8 cellular contexts compared by ENCODE assay signal in the genomic region with DNA sequence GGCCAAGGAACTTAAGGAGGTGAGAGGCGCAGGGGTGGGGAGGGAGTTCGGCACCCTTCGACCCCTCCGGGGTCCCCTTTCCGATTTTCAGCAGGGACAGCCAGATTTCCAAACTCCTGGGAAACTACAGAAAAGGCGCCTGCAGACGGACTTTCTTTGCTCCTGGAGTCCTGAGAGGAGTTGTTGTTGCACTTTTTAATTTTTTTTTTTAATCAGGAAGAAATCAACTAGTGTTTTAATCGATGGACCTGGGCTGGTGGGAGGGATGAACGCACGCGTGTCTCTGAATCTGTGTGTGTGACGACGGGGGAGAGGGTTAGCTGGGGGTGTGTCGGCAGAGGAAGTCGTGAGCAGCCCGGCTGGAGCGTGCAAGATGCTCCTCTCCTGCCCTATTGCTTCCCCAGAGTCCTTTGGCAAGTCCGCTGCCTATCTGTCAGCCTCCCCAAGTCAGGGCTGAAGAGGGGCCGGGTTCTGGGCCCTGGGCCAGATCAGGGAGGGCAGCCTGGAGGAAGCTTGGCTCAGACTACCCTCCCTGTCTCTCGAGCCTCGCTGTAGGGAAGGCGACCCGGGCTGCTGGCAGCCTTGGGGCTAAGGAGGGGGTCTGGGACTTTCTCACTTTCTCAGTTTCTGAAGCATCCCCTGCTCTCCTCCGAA. TPM values are rescaled to one million over a fixed set of nuclear protein-coding genes. Genes with fewer than 3 reads are reported as not detected.
A peak's percentile ranks its signal among the peaks of the same experiment; 100 is the strongest.
DNase-seq lines count a peak whose midpoint lies in the region; ATAC-seq and TF ChIP-seq lines count a peak whose summit lies in the region.

No MANE protein-coding gene starts in this region.

- H3K27me3 Mint-ChIP-seq in naive thymus-derived CD8-positive, alpha-beta T cell = peaks cover 17 to 52% (median 27%) of the 10 kb centered on the region in 5 donors

- no peak for DNase-seq in A673 (ENCODE audit: low spot score)
- DNase-seq in T1000 (lab: John Stamatoyannopoulos, UW) = peak; percentile 7
- peak; percentile 77 for DNase-seq in fibroblast of mammary gland (ENCODE audit: low read depth)
- no peak for DNase-seq in naive thymus-derived CD8-positive, alpha-beta T cell
- no peak for DNase-seq in T-helper 9 cell
- DNase-seq in stimulated activated CD4-positive, alpha-beta T cell treated with anti-CD3 and anti-CD28 coated beads, Interleukin-4, amount 100 ng/mL, for 1 hour = no peak

- H3K9me3 ChIP-seq in A673 (ENCODE audit: low read depth, low read length, poor library complexity, severe bottlenecking) = no peaks in the 10 kb centered on the region

- H3K4me3 Mint-ChIP-seq in naive thymus-derived CD8-positive, alpha-beta T cell = peak overlapping the region; percentile 36 to 82 (median 58)

- no peak overlapping the region for H3K27ac ChIP-seq in A673 (ENCODE audit: low read depth, low read length, poor library complexity, severe bottlenecking)

- intact Hi-C loops in A673 (cut with micrococcal nuclease; ENCODE audit: unreplicated experiment) = no loop called here

- H3K4me3 ChIP-seq in A673 (ENCODE audit: low read depth, low read length, poor library complexity, severe bottlenecking) (peak overlapping the region; percentile 42), fibroblast of mammary gland (ENCODE audit: control insufficient read depth, low read depth, low read length) (peak overlapping the region; percentile 89)

- H3K4me1 Mint-ChIP-seq in naive thymus-derived CD8-positive, alpha-beta T cell = peaks cover 0 to 21% (median 16%) of the 10 kb centered on the region in 4 donors

- H3K9me3 Mint-ChIP-seq in naive thymus-derived CD8-positive, alpha-beta T cell = peaks cover 0 to 5% (median 0%) of the 10 kb centered on the region in 9 donors

- no peak for TF ChIP-seq CTCF in A673 (conservative IDR thresholded peaks at IDR 0.05; ENCODE audit: low read depth, low read length)
- no peak for TF ChIP-seq CTCF in fibroblast of mammary gland (conservative IDR thresholded peaks at IDR 0.05; ENCODE audit: control insufficient read depth, insufficient read depth, low read depth, low read length)

- H3K4me1 ChIP-seq in A673 (ENCODE audit: insufficient read depth, low read length, poor library complexity, severe bottlenecking) = peaks cover 8% of the 10 kb centered on the region

- no TSS peak for BruUV-seq in A673 (replicated peaks; lab: Mats Ljungman, UMichigan)

- no peak overlapping the region for H3K27ac Mint-ChIP-seq in naive thymus-derived CD8-positive, alpha-beta T cell

- POLR2A ChIA-PET in A673 (lab: Charles Lee; ENCODE audit: low non-redundant PET) = no interaction called here
- POLR2A ChIA-PET in naive thymus-derived CD8-positive, alpha-beta T cell (lab: Charles Lee) = no interaction called here

- H3K36me3 Mint-ChIP-seq in naive thymus-derived CD8-positive, alpha-beta T cell = peaks cover 0 to 2% (median 0%) of the 10 kb centered on the region in 3 donors

- CTCF ChIA-PET in A673 (lab: Charles Lee) = no interaction called here

- H3K36me3 ChIP-seq in A673 (ENCODE audit: insufficient read depth, low read length, poor library complexity, severe bottlenecking) = no peaks in the 10 kb centered on the region

- ATAC-seq in GM18909 (IDR thresholded peaks at IDR 0.05; ENCODE audit: poor library complexity, unreplicated experiment) (peak; percentile 39), HG03196 (IDR thresholded peaks at IDR 0.05; ENCODE audit: unreplicated experiment) (no peak)
- ATAC-seq in naive thymus-derived CD8-positive, alpha-beta T cell = peak in 1 of 2 donors; percentile 22

- H3K27me3 ChIP-seq in A673 (replicated peaks; ENCODE audit: insufficient read depth, low read depth, low read length, poor library complexity) = peaks cover 53% of the 10 kb centered on the region

RNA-seq across cellular contexts. Expression of a gene that starts 0.7 kb away (rescaled TPM):
- total RNA-seq in A673 (2021) = not detected in 2 replicates
- not detected for total RNA-seq in naive thymus-derived CD8-positive, alpha-beta T cell
- polyA plus RNA-seq in naive thymus-derived CD8-positive, alpha-beta T cell = not detected

Comparison
In these comparisons a context has a peak if more than half of its experiments do, and no peak if none do; other contexts are left out.
1. DNase-seq: peak in T1000 (single experiment) and fibroblast of mammary gland (single experiment); none in A673 (single experiment), naive thymus-derived CD8-positive, alpha-beta T cell (0 of 10), T-helper 9 cell (single experiment) and stimulated activated CD4-positive, alpha-beta T cell treated with anti-CD3 and anti-CD28 coated beads, Interleukin-4, amount 100 ng/mL, for 1 hour (single experiment).